In the genomic region with DNA sequence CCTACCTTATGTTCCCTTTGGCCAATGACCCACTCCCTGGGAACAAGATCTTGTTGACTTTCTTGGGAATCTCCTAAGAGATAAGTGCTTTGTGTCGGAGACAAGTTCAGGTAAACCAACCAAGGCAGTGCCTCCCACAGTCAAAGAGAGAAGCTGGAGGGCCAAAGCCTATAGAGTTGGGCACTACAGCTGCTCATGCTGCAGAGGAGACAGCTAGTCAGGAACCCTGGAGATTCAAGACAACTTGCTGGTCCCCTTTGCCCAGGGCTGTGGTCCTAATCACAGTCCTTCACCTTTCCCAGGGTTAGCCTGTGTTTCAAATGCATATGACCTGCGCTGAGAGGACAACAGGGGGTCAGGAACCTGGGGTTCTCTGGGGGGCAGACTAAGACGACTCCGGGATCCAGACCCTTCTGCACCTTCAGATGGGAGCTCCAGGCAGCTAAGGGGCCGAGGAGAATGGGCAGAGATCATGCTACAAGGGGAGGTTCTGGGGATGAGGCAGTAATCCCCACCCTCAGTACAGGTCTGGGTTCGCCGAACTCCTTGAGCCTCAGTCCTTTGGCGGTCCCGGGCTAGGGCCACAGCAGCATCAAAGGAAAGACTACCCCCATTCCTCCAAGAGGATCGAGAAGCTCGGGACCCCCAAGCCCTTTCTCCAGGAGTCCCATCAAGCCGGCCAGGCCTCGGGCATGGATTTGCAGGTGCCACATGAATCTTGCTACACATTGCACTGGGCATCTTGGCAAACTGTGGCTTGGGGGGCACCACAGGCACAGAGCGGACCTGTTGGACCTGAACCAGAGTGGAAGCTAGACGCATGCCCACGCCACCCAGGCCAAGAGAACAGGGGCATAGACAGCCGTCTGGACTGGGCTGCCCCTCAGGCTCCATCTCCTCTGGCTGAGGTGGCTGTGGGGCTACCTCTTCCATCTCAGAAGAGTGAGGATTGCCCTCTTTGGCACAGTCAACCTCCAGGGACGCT, we compare ENCODE assay signal across 11 cellular contexts. TPM values are rescaled to one million over a fixed set of nuclear protein-coding genes. Genes with fewer than 3 reads are reported as not detected.
DNase-seq lines count a peak whose midpoint lies in the region; ATAC-seq, FAIRE-seq and TF ChIP-seq lines count a peak whose summit lies in the region.
"Had no signal": no experiment of that assay in that cellular context is flagged by ENCODE, and none has a peak within 500 bp of the region (broad histone marks: within the 10 kb centered on the region; RNA-seq: fewer than 3 reads in every experiment).

No MANE protein-coding gene starts in this region.

- no peaks in the 10 kb centered on the region for H3K9me1 ChIP-seq in K562 (ENCODE audit: control insufficient read depth, insufficient read depth, low read length)

- H3K79me2 ChIP-seq in DOHH2 (ENCODE audit: control insufficient read depth, low read length) (peaks cover 29% of the 10 kb centered on the region), Karpas-422 (ENCODE audit: low read length) (peaks cover 20% of the 10 kb centered on the region), K562 (ENCODE audit: control insufficient read depth, insufficient read depth, low read length) (peaks cover 27% of the 10 kb centered on the region)

- H2AFZ ChIP-seq in Karpas-422 (ENCODE audit: low read length) (no peak overlapping the region), K562 (ENCODE audit: low read depth, low read length) (no peak overlapping the region), neuronal stem cell (ENCODE audit: low read length) (no peak overlapping the region)

- no peak overlapping the region for H4K91ac ChIP-seq in neuronal stem cell (ENCODE audit: low read depth, low read length, poor library complexity)

- ATAC-seq in K562: no peak
- ATAC-seq: left lobe of liver had no signal

- intact Hi-C loops in K562 (cut with micrococcal nuclease): no loop called here

- WGBS in K562 (ENCODE audit: insufficient coverage, low coverage, missing lambda C conversion rate): 79% methylated on average over 16 of the region's 18 CpGs
- WGBS in neuronal stem cell (ENCODE audit: extremely low coverage in 2 of 2, insufficient read length in 2 of 2, insufficient replicate concordance in 1 of 2), 2 donors: no CpG with 5 or more reads among the region's 18 CpGs

- H2BK15ac ChIP-seq in neuronal stem cell (ENCODE audit: low read length): no peak overlapping the region

- H3K4me2 ChIP-seq in DOHH2 (ENCODE audit: low read length): peak overlapping the region; percentile 85
- peak overlapping the region; percentile 76 for H3K4me2 ChIP-seq in Karpas-422 (ENCODE audit: low read depth, low read length, poor library complexity, severe bottlenecking)
- no peak overlapping the region for H3K4me2 ChIP-seq in K562 (ENCODE audit: insufficient read depth, low read length)
- H3K4me2 ChIP-seq in neuronal stem cell (ENCODE audit: insufficient read depth, low read length, poor library complexity, severe bottlenecking): no peak overlapping the region

- H3K9me2 ChIP-seq in DOHH2 (replicated peaks; ENCODE audit: control insufficient read depth, low read length) (no peaks in the 10 kb centered on the region), Karpas-422 (replicated peaks; ENCODE audit: insufficient read depth, low read length) (no peaks in the 10 kb centered on the region)

- no peak overlapping the region for H2BK12ac ChIP-seq in neuronal stem cell (ENCODE audit: low read length)

- no peak overlapping the region for H4K8ac ChIP-seq in neuronal stem cell (ENCODE audit: low read depth, low read length)

- peaks cover 26% of the 10 kb centered on the region for H3F3A ChIP-seq in DOHH2 (ENCODE audit: control insufficient read depth, insufficient read depth)

- H3K4me1 ChIP-seq in DOHH2 (ENCODE audit: control insufficient read depth, low read length): peaks cover 47% of the 10 kb centered on the region
- H3K4me1 ChIP-seq in Karpas-422 (ENCODE audit: low read length): peaks cover 37% of the 10 kb centered on the region
- H3K4me1 ChIP-seq in K562 (replicated peaks in 1 of 2; ENCODE audit: control insufficient read depth in 2 of 2, insufficient read depth in 2 of 2, low read length in 2 of 2): peaks cover 12 to 15% of the 10 kb centered on the region in 2 experiments; a peak in 4 of 5 replicates
- peaks cover 3 to 8% of the 10 kb centered on the region in 2 donors for H3K4me1 ChIP-seq in neuronal stem cell (ENCODE audit: control insufficient read depth in 2 of 2, insufficient read depth in 1 of 2, low read depth in 1 of 2, low read length in 2 of 2)

- no peaks in the 10 kb centered on the region for H3K79me1 ChIP-seq in neuronal stem cell (ENCODE audit: low read depth, low read length)

- BruUV-seq in K562 (replicated peaks; lab: Mats Ljungman, UMichigan): no TSS peak

- H2BK5ac ChIP-seq in neuronal stem cell (ENCODE audit: low read length): no peak overlapping the region

- DNase-seq in Karpas-422: peak; percentile 59
- no peak for DNase-seq in K562 (ENCODE audit: extremely low read depth in 1 of 4, low spot score in 3 of 4)
- no peak for DNase-seq in neuronal stem cell (ENCODE audit: low spot score)
- DNase-seq in ACHN: no peak
- DNase-seq in NCI-H2196 (lab: John Stamatoyannopoulos, UW; ENCODE audit: unreplicated experiment): no peak
- no peak for DNase-seq in T1000 (lab: John Stamatoyannopoulos, UW)
- DNase-seq: NCI-H1694; stimulated activated CD4-positive, alpha-beta T cell treated with anti-CD3 and anti-CD28 coated beads, Interleukin-4, amount 100 ng/mL, for 4 hours had no signal

- POLR2A ChIA-PET in K562 (lab: Yijun Ruan, JAX): interaction anchor here (0.6 to 4.1 kb wide), 16 partner anchors 9 to 106 kb away, joined by 3 to 19 read pairs (median 4); a partner anchor contains a TSS

- H3K23ac ChIP-seq in neuronal stem cell (ENCODE audit: low read depth, low read length, poor library complexity): peak overlapping the region; percentile 49

- in situ Hi-C loops in K562 (cut with MboI): no loop called here
- in situ Hi-C loops in ACHN (cut with HindIII; ENCODE audit: low pct_ligation_motif_present, low pct_unique_long_range_greater_than_20kb, low sequenced_read_pairs): no loop called here

- no peak for TF ChIP-seq CTCF in DOHH2 (IDR thresholded peaks at IDR 0.05; ENCODE audit: low read depth, low read length, poor library complexity, severe bottlenecking)
- TF ChIP-seq CTCF in K562 (IDR thresholded peaks at IDR 0.05 in 2 of 3, conservative IDR thresholded peaks at IDR 0.05 in 1 of 3; ENCODE audit: insufficient read depth in 2 of 3, low read depth in 1 of 3, low read length in 3 of 3): no peak

- TF ChIP-seq RAD21 in K562 (CRISPR knock-in tag; conservative IDR thresholded peaks at IDR 0.05 in 1 of 2, IDR thresholded peaks at IDR 0.05 in 1 of 2): no peak

- H3K4me3 ChIP-seq in DOHH2 (ENCODE audit: low read length): peak overlapping the region; percentile 88
- H3K4me3 ChIP-seq in Karpas-422 (ENCODE audit: low read length): no peak overlapping the region
- no peak overlapping the region for H3K4me3 ChIP-seq in K562
- no peak overlapping the region for H3K4me3 ChIP-seq in neuronal stem cell (ENCODE audit: low read length in 2 of 2)

- H3K9me3 ChIP-seq in DOHH2 (ENCODE audit: control insufficient read depth, insufficient read depth, low read length) (no peaks in the 10 kb centered on the region), Karpas-422 (ENCODE audit: low read length) (no peaks in the 10 kb centered on the region), K562 (replicated peaks; ENCODE audit: control insufficient read depth, insufficient read depth, low read depth, low read length) (no peaks in the 10 kb centered on the region; the same call in 1 of the 2 replicates), neuronal stem cell (replicated peaks in 1 of 2; ENCODE audit: control insufficient read depth in 2 of 2, insufficient read depth in 1 of 2, low read depth in 1 of 2, low read length in 2 of 2) (peaks cover 14 to 32% of the 10 kb centered on the region in 2 donors)
- H3K9me3 ChIP-seq: ascending aorta had no signal

- peak overlapping the region; percentile 20 for H3K4ac ChIP-seq in neuronal stem cell (ENCODE audit: low read length)

- H3K27me3 ChIP-seq in DOHH2 (ENCODE audit: control insufficient read depth, low read length): no peaks in the 10 kb centered on the region
- no peaks in the 10 kb centered on the region for H3K27me3 ChIP-seq in Karpas-422 (ENCODE audit: low read length)
- no peaks in the 10 kb centered on the region for H3K27me3 ChIP-seq in K562 (ENCODE audit: control insufficient read depth in 2 of 2, insufficient read depth in 2 of 2, low read length in 2 of 2)
- no peaks in the 10 kb centered on the region for H3K27me3 ChIP-seq in neuronal stem cell (ENCODE audit: control insufficient read depth in 3 of 3, insufficient read depth in 3 of 3, low read depth in 1 of 3, low read length in 3 of 3)
- H3K27me3 ChIP-seq: ascending aorta had no signal

- CTCF ChIA-PET in K562 (lab: Yijun Ruan, JAX; ENCODE audit: low intra/inter-chr PET ratio): no interaction called here

- no peak for TF ChIP-seq POLR2A in K562 (conservative IDR thresholded peaks at IDR 0.05)

- peak overlapping the region; percentile 90 for H3K27ac ChIP-seq in DOHH2 (ENCODE audit: low read depth, low read length)
- peak overlapping the region; percentile 96 for H3K27ac ChIP-seq in Karpas-422 (ENCODE audit: low read length)
- no peak overlapping the region for H3K27ac ChIP-seq in K562 (ENCODE audit: extremely low read depth, low read depth, low read length)
- H3K27ac ChIP-seq in neuronal stem cell (replicated peaks; ENCODE audit: low read length): no peak overlapping the region

- no peak overlapping the region for H2AK5ac ChIP-seq in neuronal stem cell (ENCODE audit: low read depth, low read length)

- no peak overlapping the region for H2BK120ac ChIP-seq in neuronal stem cell (ENCODE audit: low read depth, low read length)

- peaks cover 4% of the 10 kb centered on the region; the same call in 1 of the 2 replicates for H4K20me1 ChIP-seq in DOHH2 (ENCODE audit: control insufficient read depth, insufficient read depth, low read depth, low read length)
- no peaks in the 10 kb centered on the region for H4K20me1 ChIP-seq in Karpas-422 (ENCODE audit: insufficient read depth, low read depth, low read length)
- no peaks in the 10 kb centered on the region for H4K20me1 ChIP-seq in K562 (replicated peaks; ENCODE audit: control insufficient read depth, insufficient read depth, low read length)

- no peak for FAIRE-seq in K562 (lab: Jason Lieb, UNC)

- H3K9ac ChIP-seq in Karpas-422 (ENCODE audit: low read length) (peak overlapping the region; percentile 97), K562 (ENCODE audit: insufficient read depth in 1 of 2, low read depth in 2 of 2, low read length in 2 of 2) (no peak overlapping the region), neuronal stem cell (ENCODE audit: low read depth, low read length, poor library complexity) (peak overlapping the region; percentile 26)

- no peak overlapping the region for H3K18ac ChIP-seq in neuronal stem cell (ENCODE audit: low read length)

- H3K36me3 ChIP-seq in DOHH2 (ENCODE audit: control insufficient read depth, low read length) (peaks cover 84% of the 10 kb centered on the region), Karpas-422 (ENCODE audit: insufficient read depth, low read length) (peaks cover 19% of the 10 kb centered on the region; the same call in 1 of the 2 replicates), K562 (ENCODE audit: control insufficient read depth, insufficient read depth, low read length) (peaks cover 7% of the 10 kb centered on the region), neuronal stem cell (replicated peaks in 1 of 2; ENCODE audit: control insufficient read depth in 2 of 2, insufficient read depth in 2 of 2, low read length in 2 of 2) (peaks cover 4 to 7% of the 10 kb centered on the region in 2 donors)

- no peak for TF ChIP-seq EP300 in K562 (IDR thresholded peaks at IDR 0.05; ENCODE audit: low read length)

- no peak overlapping the region for H3K14ac ChIP-seq in neuronal stem cell (ENCODE audit: low read length)

RNA-seq across cellular contexts. Expression of a gene that starts 2.0 kb away (rescaled TPM):
- 61.2 and 111 TPM in 2 replicates for total RNA-seq in Karpas-422 (2014; rRNA removed; shearing (Covaris generic); ENCODE audit: low replicate concordance)
- total RNA-seq in K562 (2011; cell fraction: chromatin; rRNA removed; ENCODE audit: low replicate concordance): 56.3 and 125 TPM in 2 replicates
- total RNA-seq in K562 (2011; cell fraction: nucleolus; rRNA removed): 93.4 and 97.7 TPM in 2 replicates
- 70.5 and 77.6 TPM in 2 replicates for total RNA-seq in K562 (2011; cell fraction: nucleoplasm; rRNA removed)
- total RNA-seq in K562 (2014; rRNA removed): 59.8 and 77.5 TPM in 2 replicates
- total RNA-seq in K562 (2014; rRNA removed; fragmentation: Illumina TruSeq; extraction: Trizol): 43.1 and 52.9 TPM in 2 replicates
- 56.4 and 57.5 TPM in 2 replicates for total RNA-seq in K562 (2015; rRNA removed; fragmentation: Illumina TruSeq; extraction: Trizol)
- 50.6 and 51.1 TPM in 2 replicates for total RNA-seq in K562 (2021)
- 52.8 and 54.2 TPM in 2 replicates for polyA plus RNA-seq in K562 (2011; rRNA removed)
- polyA plus RNA-seq in K562 (2011; cell fraction: cytosol; rRNA removed): 52.1 and 58.4 TPM in 2 replicates
- polyA plus RNA-seq in K562 (2011; cell fraction: nucleus; rRNA removed): 205 and 262 TPM in 2 replicates
- polyA plus RNA-seq in K562 (2012): 44.8 and 45.4 TPM in 2 replicates
- 53.1 and 57.5 TPM in 2 replicates for polyA plus RNA-seq in K562 (2014; fragmentation: Illumina TruSeq; extraction: Trizol)
- 10 to 100 TPM in 1 of 2 experiments, 1 to 10 TPM in 1; 7.4 to 46.3 TPM for polyA plus RNA-seq in K562 (2014; fragmentation: Nextera tagmentation; extraction: Ambion mirVana)
- 50.9 and 60.2 TPM in 2 replicates for polyA plus RNA-seq in K562 (2014; rRNA removed)
- 67.4 and 82.4 TPM in 2 replicates for polyA minus RNA-seq in K562 (2011; rRNA and poly(A)+ RNA removed)
- polyA minus RNA-seq in K562 (2011; cell fraction: cytosol; rRNA and poly(A)+ RNA removed): 31.4 and 33.5 TPM in 2 replicates
- 33.8 and 36.8 TPM in 2 replicates for polyA minus RNA-seq in K562 (2011; cell fraction: nucleus; rRNA and poly(A)+ RNA removed)
- polyA plus RNA-seq in neuronal stem cell (2013, experiment 1 of 2): 37.4 TPM
- polyA plus RNA-seq in neuronal stem cell (2013, experiment 2 of 2): 35.9 TPM

RNA-seq across cellular contexts. Expression of a gene that starts 9.0 kb away (rescaled TPM):
- 16.0 and 32.3 TPM in 2 replicates for total RNA-seq in Karpas-422 (2014; rRNA removed; shearing (Covaris generic); ENCODE audit: low replicate concordance)
- total RNA-seq in K562 (2011; cell fraction: chromatin; rRNA removed; ENCODE audit: low replicate concordance): 1.5 and 4.4 TPM in 2 replicates
- 2.0 and 3.0 TPM in 2 replicates for total RNA-seq in K562 (2011; cell fraction: nucleolus; rRNA removed)
- total RNA-seq in K562 (2011; cell fraction: nucleoplasm; rRNA removed): 2.4 and 4.0 TPM in 2 replicates
- total RNA-seq in K562 (2014; rRNA removed): not detected in 2 replicates
- not detected in 2 replicates for total RNA-seq in K562 (2014; rRNA removed; fragmentation: Illumina TruSeq; extraction: Trizol)
- total RNA-seq in K562 (2015; rRNA removed; fragmentation: Illumina TruSeq; extraction: Trizol): 0.23 TPM in 1 of 2 replicates, not detected in the other
- 0.38 and 0.53 TPM in 2 replicates for total RNA-seq in K562 (2021)
- polyA plus RNA-seq in K562 (2011; rRNA removed): 0.23 TPM in 1 of 2 replicates, not detected in the other
- polyA plus RNA-seq in K562 (2011; cell fraction: cytosol; rRNA removed): not detected in 2 replicates
- 1.3 and 3.0 TPM in 2 replicates for polyA plus RNA-seq in K562 (2011; cell fraction: nucleus; rRNA removed)
- 0.26 and 0.84 TPM in 2 replicates for polyA plus RNA-seq in K562 (2012)
- not detected in 2 replicates for polyA plus RNA-seq in K562 (2014; fragmentation: Illumina TruSeq; extraction: Trizol)
- polyA plus RNA-seq in K562 (2014; fragmentation: Nextera tagmentation; extraction: Ambion mirVana): not detected
- polyA plus RNA-seq in K562 (2014; rRNA removed): 0.23 and 0.27 TPM in 2 replicates
- 0.53 TPM in 1 of 2 replicates, not detected in the other for polyA minus RNA-seq in K562 (2011; rRNA and poly(A)+ RNA removed)
- not detected in 2 replicates for polyA minus RNA-seq in K562 (2011; cell fraction: cytosol; rRNA and poly(A)+ RNA removed)
- 0.81 and 1.1 TPM in 2 replicates for polyA minus RNA-seq in K562 (2011; cell fraction: nucleus; rRNA and poly(A)+ RNA removed)
- polyA plus RNA-seq in neuronal stem cell (2013, experiment 1 of 2): 49.5 TPM
- 50.2 TPM for polyA plus RNA-seq in neuronal stem cell (2013, experiment 2 of 2)
- total RNA-seq: ascending aorta had no signal

RNA-seq across cellular contexts. Expression of a gene that starts 22.0 kb away (rescaled TPM):
- 36.5 and 59.6 TPM in 2 replicates for total RNA-seq in Karpas-422 (2014; rRNA removed; shearing (Covaris generic); ENCODE audit: low replicate concordance)
- 0.12 and 0.28 TPM in 2 replicates for total RNA-seq in K562 (2011; cell fraction: chromatin; rRNA removed; ENCODE audit: low replicate concordance)
- 0.13 and 0.17 TPM in 2 replicates for total RNA-seq in K562 (2011; cell fraction: nucleolus; rRNA removed)
- 0.15 TPM in 1 of 2 replicates, not detected in the other for total RNA-seq in K562 (2011; cell fraction: nucleoplasm; rRNA removed)
- total RNA-seq in K562 (2014; rRNA removed) (0.04 and 0.73 TPM in 2 replicates), K562 (2014; rRNA removed; fragmentation: Illumina TruSeq; extraction: Trizol) (0.06 and 0.07 TPM in 2 replicates), K562 (2015; rRNA removed; fragmentation: Illumina TruSeq; extraction: Trizol) (0.04 and 0.07 TPM in 2 replicates), K562 (2021) (0.35 and 0.42 TPM in 2 replicates)
- polyA plus RNA-seq in K562 (2011; rRNA removed) (0.12 and 0.20 TPM in 2 replicates), K562 (2014; fragmentation: Illumina TruSeq; extraction: Trizol) (0.11 and 0.12 TPM in 2 replicates), K562 (2014; fragmentation: Nextera tagmentation; extraction: Ambion mirVana) (under 1 TPM; 0.01 to 0.03 TPM), K562 (2014; rRNA removed) (0.17 and 0.18 TPM in 2 replicates)
- polyA plus RNA-seq in K562 (2011; cell fraction: cytosol; rRNA removed): 0.15 and 0.58 TPM in 2 replicates
- 0.10 and 0.28 TPM in 2 replicates for polyA plus RNA-seq in K562 (2011; cell fraction: nucleus; rRNA removed)
- polyA plus RNA-seq in K562 (2012): 0.21 and 0.39 TPM in 2 replicates
- polyA minus RNA-seq in K562 (2011; rRNA and poly(A)+ RNA removed): 0.09 and 0.14 TPM in 2 replicates
- 0.19 TPM in 1 of 2 replicates, not detected in the other for polyA minus RNA-seq in K562 (2011; cell fraction: cytosol; rRNA and poly(A)+ RNA removed)
- polyA minus RNA-seq in K562 (2011; cell fraction: nucleus; rRNA and poly(A)+ RNA removed): not detected in 2 replicates
- 0.11 TPM for polyA plus RNA-seq in neuronal stem cell (2013, experiment 1 of 2)
- 0.04 TPM for polyA plus RNA-seq in neuronal stem cell (2013, experiment 2 of 2)

RNA-seq across cellular contexts. Expression of a gene that starts 26.8 kb away (rescaled TPM):
- total RNA-seq in Karpas-422 (2014; rRNA removed; shearing (Covaris generic); ENCODE audit: low replicate concordance): 0.36 and 6.5 TPM in 2 replicates
- total RNA-seq in K562 (2011; cell fraction: chromatin; rRNA removed; ENCODE audit: low replicate concordance): 141 and 286 TPM in 2 replicates
- 122 and 178 TPM in 2 replicates for total RNA-seq in K562 (2011; cell fraction: nucleolus; rRNA removed)
- 177 and 186 TPM in 2 replicates for total RNA-seq in K562 (2011; cell fraction: nucleoplasm; rRNA removed)
- total RNA-seq in K562 (2014; rRNA removed) (27.4 and 33.9 TPM in 2 replicates), K562 (2014; rRNA removed; fragmentation: Illumina TruSeq; extraction: Trizol) (66.3 and 74.4 TPM in 2 replicates), K562 (2015; rRNA removed; fragmentation: Illumina TruSeq; extraction: Trizol) (45.6 and 46.4 TPM in 2 replicates), K562 (2021) (52.9 and 60.6 TPM in 2 replicates)
- polyA plus RNA-seq in K562 (2011; rRNA removed) (187 and 204 TPM in 2 replicates), K562 (2014; fragmentation: Illumina TruSeq; extraction: Trizol) (101 and 117 TPM in 2 replicates), K562 (2014; fragmentation: Nextera tagmentation; extraction: Ambion mirVana) (10 to 100 TPM; 30.6 to 52.5 TPM), K562 (2014; rRNA removed) (29.3 and 34.0 TPM in 2 replicates)
- polyA plus RNA-seq in K562 (2011; cell fraction: cytosol; rRNA removed): 165 and 171 TPM in 2 replicates
- polyA plus RNA-seq in K562 (2011; cell fraction: nucleus; rRNA removed): 81.4 and 97.5 TPM in 2 replicates
- polyA plus RNA-seq in K562 (2012): 38.5 and 65.7 TPM in 2 replicates
- polyA minus RNA-seq in K562 (2011; rRNA and poly(A)+ RNA removed): 160 and 231 TPM in 2 replicates
- 62.2 and 87.5 TPM in 2 replicates for polyA minus RNA-seq in K562 (2011; cell fraction: cytosol; rRNA and poly(A)+ RNA removed)
- 21.8 and 42.3 TPM in 2 replicates for polyA minus RNA-seq in K562 (2011; cell fraction: nucleus; rRNA and poly(A)+ RNA removed)
- polyA plus RNA-seq in neuronal stem cell (2013, experiment 1 of 2): 15.6 TPM
- polyA plus RNA-seq in neuronal stem cell (2013, experiment 2 of 2): 16.1 TPM

RNA-seq across cellular contexts. Expression of a gene that starts 41.6 kb away (rescaled TPM):
- not detected in 2 replicates for total RNA-seq in Karpas-422 (2014; rRNA removed; shearing (Covaris generic); ENCODE audit: low replicate concordance)
- 0.16 and 0.25 TPM in 2 replicates for total RNA-seq in K562 (2011; cell fraction: chromatin; rRNA removed; ENCODE audit: low replicate concordance)
- not detected in 2 replicates for total RNA-seq in K562 (2011; cell fraction: nucleolus; rRNA removed)
- total RNA-seq in K562 (2011; cell fraction: nucleoplasm; rRNA removed): not detected in 2 replicates
- total RNA-seq in K562 (2014; rRNA removed): not detected in 2 replicates
- total RNA-seq in K562 (2014; rRNA removed; fragmentation: Illumina TruSeq; extraction: Trizol): not detected in 2 replicates
- not detected in 2 replicates for total RNA-seq in K562 (2015; rRNA removed; fragmentation: Illumina TruSeq; extraction: Trizol)
- total RNA-seq in K562 (2021): 0.09 TPM in 1 of 2 replicates, not detected in the other
- 0.01 TPM in 1 of 2 replicates, not detected in the other for polyA plus RNA-seq in K562 (2011; rRNA removed)
- 0.01 and 0.13 TPM in 2 replicates for polyA plus RNA-seq in K562 (2011; cell fraction: cytosol; rRNA removed)
- polyA plus RNA-seq in K562 (2011; cell fraction: nucleus; rRNA removed): 0.10 and 0.18 TPM in 2 replicates
- polyA plus RNA-seq in K562 (2012): 0.07 and 0.12 TPM in 2 replicates
- polyA plus RNA-seq in K562 (2014; fragmentation: Illumina TruSeq; extraction: Trizol): not detected in 2 replicates
- polyA plus RNA-seq in K562 (2014; fragmentation: Nextera tagmentation; extraction: Ambion mirVana): not detected
- 0.09 TPM in 1 of 2 replicates, not detected in the other for polyA plus RNA-seq in K562 (2014; rRNA removed)
- not detected in 2 replicates for polyA minus RNA-seq in K562 (2011; rRNA and poly(A)+ RNA removed)
- not detected in 2 replicates for polyA minus RNA-seq in K562 (2011; cell fraction: cytosol; rRNA and poly(A)+ RNA removed)
- polyA minus RNA-seq in K562 (2011; cell fraction: nucleus; rRNA and poly(A)+ RNA removed): 0.27 TPM in 1 of 2 replicates, not detected in the other
- polyA plus RNA-seq in neuronal stem cell (2013, experiment 1 of 2): 0.13 TPM
- 0.10 TPM for polyA plus RNA-seq in neuronal stem cell (2013, experiment 2 of 2)
- total RNA-seq: ascending aorta, left lobe of liver had no signal

Comparison
In these comparisons a context has a peak if more than half of its experiments do, and no peak if none do; other contexts are left out.
1. H3K27ac ChIP-seq: peak in DOHH2 (single experiment) and Karpas-422 (single experiment); none in K562 (single experiment) and neuronal stem cell (single experiment).
2. H3K4me2 ChIP-seq: peak in DOHH2 (single experiment) and Karpas-422 (single experiment); none in K562 (single experiment) and neuronal stem cell (single experiment).
3. H3K9ac ChIP-seq: peak in Karpas-422 (single experiment) and neuronal stem cell (single experiment); none in K562 (0 of 2).
4. RNA of a gene that starts 22.0 kb away (total RNA-seq): 36.5 to 59.6 TPM in Karpas-422; 0.04 to 0.73 TPM in K562; every median in the first group is over 10 times any median in the second.